29 cellular contexts compared by ENCODE assay signal in the genomic region with DNA sequence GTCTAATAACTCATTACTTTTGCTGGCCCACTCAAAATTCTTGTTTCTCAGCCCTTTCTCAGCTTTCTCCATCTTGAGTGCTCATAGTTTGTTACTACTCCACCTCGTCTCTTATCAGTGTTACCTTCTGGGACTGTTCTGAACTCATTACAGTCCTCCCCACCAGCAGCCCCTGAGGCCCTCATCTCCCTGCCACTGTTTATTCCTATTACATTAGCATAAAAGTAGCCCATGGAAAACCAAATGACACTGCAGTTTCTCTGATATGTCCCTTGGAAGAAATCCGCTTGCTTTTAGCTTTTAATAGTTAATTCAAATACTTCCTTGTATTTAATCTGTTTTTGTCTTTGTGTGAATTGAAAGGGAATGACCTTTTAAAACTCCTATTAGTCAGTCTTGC.
"Had no signal": no experiment of that assay in that cellular context is flagged by ENCODE, and none has a peak within 500 bp of the region (broad histone marks: within the 10 kb centered on the region; RNA-seq: fewer than 3 reads in every experiment).

No MANE protein-coding gene starts in this region.

- H3K4me1 ChIP-seq: left lung, lower lobe of right lung, pancreas, prostate gland, stomach, testis, transverse colon, upper lobe of left lung, vagina had no signal

- H3K27me3 Mint-ChIP-seq: stimulated activated naive B cell treated with anti-CD40 and anti-IgM and Interleukin-4, amounts not matched to agents 10 μg/mL and 1 μg/mL and 100 μg/mL, for 72 hours had no signal

- H3K36me3 ChIP-seq: left lung, lower lobe of right lung, pancreas, prostate gland, stomach, thyroid gland, transverse colon, upper lobe of left lung, vagina had no signal

- H3K27me3 ChIP-seq: left lung, pancreas, stomach, testis, thyroid gland, transverse colon, upper lobe of left lung, vagina had no signal

- H3K4me3 ChIP-seq: left lung, lower lobe of right lung, pancreas, prostate gland, skin epidermis, stomach, testis, thyroid gland, transverse colon, upper lobe of left lung, vagina had no signal

- H3K4me1 Mint-ChIP-seq: immature natural killer cell; natural killer cell; nephron progenitor cell; stimulated activated naive B cell treated with anti-CD40 and anti-IgM and Interleukin-4, amounts not matched to agents 10 μg/mL and 1 μg/mL and 100 μg/mL, for 72 hours had no signal

- H3K4me3 Mint-ChIP-seq: immature natural killer cell; natural killer cell; nephron progenitor cell; stimulated activated naive B cell treated with anti-CD40 and anti-IgM and Interleukin-4, amounts not matched to agents 10 μg/mL and 1 μg/mL and 100 μg/mL, for 72 hours had no signal

- ATAC-seq: left colon; left lung; lower lobe of right lung; natural killer cell; pancreas; right cardiac atrium; sciatic nerve; stimulated activated naive B cell treated with anti-CD40 and anti-IgM and Interleukin-4, amounts not matched to agents 10 μg/mL and 1 μg/mL and 100 μg/mL, for 72 hours; stimulated activated naive CD8-positive, alpha-beta T cell treated with anti-CD3 and anti-CD28 coated beads, Interleukin-15, Interleukin-2, amounts not matched to agents 100 U/mL and 50 U/mL, for 24 hours had no signal

- H3K9me3 ChIP-seq: left lung, lower lobe of right lung, pancreas, prostate gland, stomach, testis, thyroid gland, transverse colon, upper lobe of left lung, vagina had no signal

- DNase-seq: hypothalamus; immature natural killer cell; kidney; left colon; left lung; lower lobe of right lung; mammary epithelial cell; mesenchymal stem cell; natural killer cell; nephron progenitor cell; pancreas; posterior cingulate gyrus; retina; right cardiac atrium; stimulated activated CD4-positive, alpha-beta T cell treated with anti-CD3 and anti-CD28 coated beads, Interleukin-12 subunit alpha, Interleukin-12 subunit beta, amount 100 ng/mL, for 4 hours; stimulated activated CD4-positive, alpha-beta T cell treated with anti-CD3 and anti-CD28 coated beads, Interleukin-15, amount 100 ng/mL, for 24 hours; stimulated activated CD4-positive, alpha-beta T cell treated with anti-CD3 and anti-CD28 coated beads, Interleukin-2, amount 100 ng/mL, for 24 hours; stimulated activated CD4-positive, alpha-beta T cell treated with anti-CD3 and anti-CD28 coated beads, Interleukin-4, amount 100 ng/mL, for 1 hour; stimulated activated naive B cell treated with anti-CD40 and anti-IgM and Interleukin-4, amounts not matched to agents 10 μg/mL and 1 μg/mL and 100 μg/mL, for 72 hours; stimulated activated naive CD8-positive, alpha-beta T cell treated with anti-CD3 and anti-CD28 coated beads, Interleukin-15, Interleukin-2, amounts not matched to agents 100 U/mL and 50 U/mL, for 24 hours; stomach; testis; thyroid gland; transverse colon; upper lobe of left lung had no signal

- H3K9me3 Mint-ChIP-seq: immature natural killer cell; nephron progenitor cell; stimulated activated naive B cell treated with anti-CD40 and anti-IgM and Interleukin-4, amounts not matched to agents 10 μg/mL and 1 μg/mL and 100 μg/mL, for 72 hours had no signal

- H3K27ac ChIP-seq: left lung, lower lobe of right lung, pancreas, prostate gland, skin epidermis, stomach, testis, transverse colon, upper lobe of left lung, vagina had no signal

- H3K27ac Mint-ChIP-seq: immature natural killer cell; natural killer cell; nephron progenitor cell; stimulated activated naive B cell treated with anti-CD40 and anti-IgM and Interleukin-4, amounts not matched to agents 10 μg/mL and 1 μg/mL and 100 μg/mL, for 72 hours had no signal

- H3K36me3 Mint-ChIP-seq: immature natural killer cell; natural killer cell; stimulated activated naive B cell treated with anti-CD40 and anti-IgM and Interleukin-4, amounts not matched to agents 10 μg/mL and 1 μg/mL and 100 μg/mL, for 72 hours had no signal
